In genomic region chr11:30855383-30856006, GRCh38 we compare ENCODE assay signal across 9 cellular contexts.
DNase-seq lines count a peak whose midpoint lies in the region; ATAC-seq and TF ChIP-seq lines count a peak whose summit lies in the region.
"Had no signal": no experiment of that assay in that cellular context is flagged by ENCODE, and none has a peak within 500 bp of the region (broad histone marks: within the 10 kb centered on the region; RNA-seq: fewer than 3 reads in every experiment).

No MANE protein-coding gene starts in this region.

- no peaks in the 10 kb centered on the region for H3F3A ChIP-seq in SU-DHL-6 (ENCODE audit: insufficient read depth)

- H2BK12ac ChIP-seq in H9 (ENCODE audit: insufficient read length, low read depth, low read length): no peak overlapping the region

- no peaks in the 10 kb centered on the region for H3K36me3 ChIP-seq in SU-DHL-6 (ENCODE audit: low read length)
- H3K36me3 ChIP-seq in hepatocyte (replicated peaks; ENCODE audit: insufficient read depth, low read depth): no peaks in the 10 kb centered on the region

- H3K4me1 ChIP-seq in H9 (ENCODE audit: insufficient read depth, low read length) (peaks cover 2% of the 10 kb centered on the region; the same call in 1 of the 2 replicates), hepatocyte (ENCODE audit: insufficient read depth) (no peaks in the 10 kb centered on the region)

- no peak overlapping the region for H4K8ac ChIP-seq in H9 (replicated peaks; ENCODE audit: insufficient read length, low read depth, low read length)

- H3K23me2 ChIP-seq in H9 (ENCODE audit: insufficient read length, low read depth, low read length, poor library complexity, severe bottlenecking): no peaks in the 10 kb centered on the region

- H3K23ac ChIP-seq in H9 (ENCODE audit: insufficient read length, low read depth, low read length): no peak overlapping the region

- H2BK5ac ChIP-seq in H9 (ENCODE audit: insufficient read length, low read length): no peak overlapping the region

- no peak overlapping the region for H4K5ac ChIP-seq in H9 (ENCODE audit: insufficient read length, low read depth, low read length)

- H2BK120ac ChIP-seq in H9 (ENCODE audit: low read depth, low read length, poor library complexity, severe bottlenecking): no peak overlapping the region

- no peak overlapping the region for H3K4ac ChIP-seq in H9 (ENCODE audit: low read depth, low read length)

- H4K91ac ChIP-seq in H9 (ENCODE audit: insufficient read length, low read depth, low read length): no peak overlapping the region

- TF ChIP-seq CTCF in 22Rv1 (IDR thresholded peaks at IDR 0.05) (peak; percentile 46), H9 (conservative IDR thresholded peaks at IDR 0.05) (peak; percentile 40; the same call in 1 of the 3 replicates), SU-DHL-6 (IDR thresholded peaks at IDR 0.05; ENCODE audit: insufficient read depth, low read length, poor library complexity, severe bottlenecking) (peak; percentile 12), hepatocyte (IDR thresholded peaks at IDR 0.05; ENCODE audit: poor library complexity) (peak; percentile 76)

- H2AK5ac ChIP-seq in H9 (ENCODE audit: insufficient read length, low read length): no peak overlapping the region

- H3K9me3 Mint-ChIP-seq in H9: no peaks in the 10 kb centered on the region

- no peak overlapping the region for H3K4me3 Mint-ChIP-seq in H9

- WGBS in H9 (ENCODE audit: extremely low coverage, insufficient read length, low lambda C conversion rate): no CpG with 5 or more reads among the region's 5 CpGs
- 59% methylated on average over 5 of the region's 5 CpGs for WGBS in hepatocyte (ENCODE audit: low lambda C conversion rate, missing lambda C conversion rate)

- no peaks in the 10 kb centered on the region; a peak in 1 of 7 replicates for H3K36me3 Mint-ChIP-seq in H9 (ENCODE audit: insufficient read depth in 1 of 3, low read depth in 3 of 3)

- no peak overlapping the region for H3T11ph ChIP-seq in H9 (ENCODE audit: low read length)

- DNase-seq in H9: no peak
- DNase-seq in hepatocyte (ENCODE audit: low spot score): peak; percentile 37
- DNase-seq in KG1 (lab: John Stamatoyannopoulos, UW): no peak
- DNase-seq in NCI-H510A treated with DMSO at 0.1 percent for 48 hours (lab: John Stamatoyannopoulos, UW): no peak
- DNase-seq in 8988T: no peak
- DNase-seq: stimulated activated naive CD4-positive, alpha-beta T cell had no signal

- H4K20me1 ChIP-seq in H9 (ENCODE audit: control insufficient read depth, insufficient read depth, insufficient read length): no peaks in the 10 kb centered on the region
- no peaks in the 10 kb centered on the region for H4K20me1 ChIP-seq in SU-DHL-6 (ENCODE audit: low read depth, low read length)
- H4K20me1 ChIP-seq in hepatocyte (ENCODE audit: insufficient read depth, poor library complexity, severe bottlenecking): no peaks in the 10 kb centered on the region

- H3K9ac ChIP-seq in H9 (ENCODE audit: extremely low read depth, insufficient read length, low read length) (no peak overlapping the region), SU-DHL-6 (ENCODE audit: low read length) (no peak overlapping the region)

- H3K79me2 ChIP-seq in H9 (ENCODE audit: insufficient read depth, low read length) (no peaks in the 10 kb centered on the region), SU-DHL-6 (ENCODE audit: insufficient read depth, low read length) (no peaks in the 10 kb centered on the region), hepatocyte (no peaks in the 10 kb centered on the region)

- no peak overlapping the region for H3K4me3 ChIP-seq in SU-DHL-6 (ENCODE audit: insufficient read depth, low read length, poor library complexity, severe bottlenecking)
- H3K4me3 ChIP-seq in hepatocyte: no peak overlapping the region

- H3K4me2 ChIP-seq in H9 (ENCODE audit: insufficient read depth, insufficient read length, low read length): no peak overlapping the region
- H3K4me2 ChIP-seq in SU-DHL-6 (ENCODE audit: low read depth, low read length, poor library complexity, severe bottlenecking): no peak overlapping the region
- no peak overlapping the region for H3K4me2 ChIP-seq in hepatocyte

- H3K9me2 ChIP-seq in SU-DHL-6 (replicated peaks; ENCODE audit: insufficient read depth, low read length): no peaks in the 10 kb centered on the region
- no peaks in the 10 kb centered on the region for H3K9me2 ChIP-seq in hepatocyte (replicated peaks; ENCODE audit: insufficient read depth)

- no peak overlapping the region for H2BK20ac ChIP-seq in H9 (ENCODE audit: low read depth, low read length, poor library complexity, severe bottlenecking)

- no peak overlapping the region for H3K27ac ChIP-seq in 22Rv1
- H3K27ac ChIP-seq in H9 (ENCODE audit: insufficient read length, low read depth, low read length): no peak overlapping the region
- no peak overlapping the region for H3K27ac ChIP-seq in SU-DHL-6 (ENCODE audit: low read depth, low read length)
- no peak overlapping the region for H3K27ac ChIP-seq in hepatocyte

- H3K27ac Mint-ChIP-seq in H9: no peak overlapping the region

- no peak overlapping the region for H3K14ac ChIP-seq in H9 (ENCODE audit: insufficient read depth, low read length)

- no peak for ATAC-seq in GM21529 (IDR thresholded peaks at IDR 0.05; ENCODE audit: unreplicated experiment)

- H2BK15ac ChIP-seq in H9 (ENCODE audit: low read depth, low read length): no peak overlapping the region

- H3K4me1 Mint-ChIP-seq in H9: peaks cover 22 to 31% of the 10 kb centered on the region in 2 experiments

- no peaks in the 10 kb centered on the region for H3K79me1 ChIP-seq in H9 (ENCODE audit: insufficient read depth, low read depth, low read length, poor library complexity, severe bottlenecking)

- H3K27me3 Mint-ChIP-seq in H9 (ENCODE audit: low read depth): peaks cover 2% of the 10 kb centered on the region; the same call in 1 of the 2 replicates

- no peak overlapping the region for H3K56ac ChIP-seq in H9 (ENCODE audit: insufficient read length, low read depth, low read length)

- H2AFZ ChIP-seq in H9 (ENCODE audit: low read length) (no peak overlapping the region), SU-DHL-6 (ENCODE audit: low read depth, low read length, severe bottlenecking) (no peak overlapping the region), hepatocyte (no peak overlapping the region)

- H3K27me3 ChIP-seq in H9 (ENCODE audit: insufficient read depth, low read length) (no peaks in the 10 kb centered on the region), SU-DHL-6 (ENCODE audit: low read length) (no peaks in the 10 kb centered on the region), hepatocyte (no peaks in the 10 kb centered on the region)

- H3K9me3 ChIP-seq in H9 (ENCODE audit: control insufficient read depth, low read depth, low read length) (no peaks in the 10 kb centered on the region), SU-DHL-6 (ENCODE audit: insufficient read depth, low read length) (no peaks in the 10 kb centered on the region), hepatocyte (ENCODE audit: low read depth) (no peaks in the 10 kb centered on the region)

- H3K18ac ChIP-seq in H9 (ENCODE audit: insufficient read length, low read depth, low read length): no peak overlapping the region

Comparison
In these comparisons a context has a peak if more than half of its experiments do, and no peak if none do; other contexts are left out.
1. CTCF ChIP-seq: peak in every context shown above with its lines; median percentile 76 in hepatocyte; 46 in 22Rv1; 40 in H9; 12 in SU-DHL-6.